Comparison of ENCODE assay signal across 19 cellular contexts in genomic region chr3:194446754-194447153, GRCh38. TPM values are rescaled to one million over a fixed set of nuclear protein-coding genes. Genes with fewer than 3 reads are reported as not detected.
"Had no signal": no experiment of that assay in that cellular context is flagged by ENCODE, and none has a peak within 500 bp of the region (broad histone marks: within the 10 kb centered on the region; RNA-seq: fewer than 3 reads in every experiment).

No MANE protein-coding gene starts in this region.

- H3K36me3 ChIP-seq: prostate gland had no signal

- H3K9ac ChIP-seq: neural progenitor cell had no signal

- H3K27ac ChIP-seq: body of pancreas, neural progenitor cell, spleen, thyroid gland, upper lobe of right lung had no signal

- H2AFZ ChIP-seq: neural progenitor cell had no signal

- ATAC-seq: naive thymus-derived CD4-positive, alpha-beta T cell; stimulated activated naive CD8-positive, alpha-beta T cell treated with anti-CD3 and anti-CD28 coated beads, Interleukin-15, Interleukin-2, amounts not matched to agents 100 U/mL and 50 U/mL, for 24 hours had no signal

- H3K27me3 ChIP-seq: body of pancreas, neural progenitor cell, spleen, thyroid gland, upper lobe of right lung had no signal

- H3K4me1 ChIP-seq: neural progenitor cell, prostate gland, spleen, upper lobe of right lung had no signal

- DNase-seq: activated CD4-positive, alpha-beta T cell treated with anti-CD3 and anti-CD28 coated beads for 1 hour; activated gamma-delta T cell treated with Interleukin-2 at 50 U/mL for 16 hours; activated T-cell treated with anti-CD3 and anti-CD28 coated beads, Interleukin-2, amount 50 U/mL, for 1 hour; anterior cingulate cortex; kidney; spleen; stimulated activated CD4-positive, alpha-beta T cell treated with anti-CD3 and anti-CD28 coated beads, Interleukin-4, amount 100 ng/mL, for 4 hours; stimulated activated naive CD8-positive, alpha-beta T cell treated with anti-CD3 and anti-CD28 coated beads, Interleukin-15, Interleukin-2, amounts not matched to agents 100 U/mL and 50 U/mL, for 24 hours; substantia nigra; thyroid gland; upper lobe of right lung had no signal

- H3K4me2 ChIP-seq: neural progenitor cell had no signal

- H3K4me3 ChIP-seq: body of pancreas, lung, neural progenitor cell, prostate gland, spleen, thyroid gland, upper lobe of right lung had no signal

- H3K9me3 ChIP-seq: body of pancreas, prostate gland, spleen, thyroid gland, upper lobe of right lung had no signal

RNA-seq across cellular contexts. Expression of gene GP5, which starts 47.7 kb away (rescaled TPM):
- total RNA-seq: body of pancreas, chondrocyte, epithelial cell of proximal tubule, fibroblast of villous mesenchyme, prostate gland had no signal
